Comparison of ENCODE assay signal across 8 cellular contexts in genomic region chr16:85275533-85276249, GRCh38.
DNase-seq lines count a peak whose midpoint lies in the region; ATAC-seq and TF ChIP-seq lines count a peak whose summit lies in the region.

No MANE protein-coding gene starts in this region.

- TF ChIP-seq CTCF in H9 (conservative IDR thresholded peaks at IDR 0.05), result peak; percentile 97

- H3K4me3 ChIP-seq in BLaER1, result no peak overlapping the region

- H3K27me3 ChIP-seq in BLaER1, result peaks cover 20% of the 10 kb centered on the region
- no peaks in the 10 kb centered on the region for H3K27me3 ChIP-seq in H9 (ENCODE audit: insufficient read depth, low read length)

- H3K9ac ChIP-seq in BLaER1 (peak overlapping the region; percentile 47; the same call in 1 of the 2 replicates), H9 (ENCODE audit: extremely low read depth, insufficient read length, low read length) (no peak overlapping the region)

- H3K27ac Mint-ChIP-seq in H9 (no peak overlapping the region; a peak in 1 of 7 replicates), naive B cell (no peak overlapping the region)
- H3K27ac Mint-ChIP-seq in stimulated activated effector memory CD8-positive, alpha-beta T cell treated with anti-CD3 and anti-CD28 coated beads, Interleukin-12 subunit alpha, Interleukin-12 subunit beta, amount 100 ng/mL, for 72 hours, result no peak overlapping the region

- TF ChIP-seq POLR2A in erythroblast (IDR thresholded peaks at IDR 0.05; ENCODE audit: low read length), result no peak

- DNase-seq in H9 (peak; percentile 79), NOMO-1 treated with DMSO at 0.1 percent for 48 hours (lab: John Stamatoyannopoulos, UW; ENCODE audit: unreplicated experiment) (peak; percentile 47), activated T-cell treated with anti-CD3 and anti-CD28 coated beads for 4 hours (peak; percentile 58), erythroblast (lab: John Stamatoyannopoulos, UW) (peak; percentile 58 to 77), naive B cell (peak; percentile 58)
- peak; percentile 62 to 85 for DNase-seq in stimulated activated effector memory CD8-positive, alpha-beta T cell treated with anti-CD3 and anti-CD28 coated beads, Interleukin-12 subunit alpha, Interleukin-12 subunit beta, amount 100 ng/mL, for 72 hours (ENCODE audit: low spot score in 2 of 2)

- H3K4me1 ChIP-seq in BLaER1 (peaks cover 89% of the 10 kb centered on the region), H9 (ENCODE audit: insufficient read depth, low read length) (no peaks in the 10 kb centered on the region; the same call in 1 of the 2 replicates)

- no peaks in the 10 kb centered on the region for H3K36me3 ChIP-seq in BLaER1

- no peak overlapping the region for H4K8ac ChIP-seq in H9 (replicated peaks; ENCODE audit: insufficient read length, low read depth, low read length)

- H3K4ac ChIP-seq in H9 (ENCODE audit: low read depth, low read length), result no peak overlapping the region

- H3K56ac ChIP-seq in H9 (ENCODE audit: insufficient read length, low read depth, low read length), result no peak overlapping the region

- ATAC-seq in naive B cell (ENCODE audit: low read depth in 2 of 2) (peak; percentile 73 to 76), HG02623 (IDR thresholded peaks at IDR 0.05; ENCODE audit: unreplicated experiment) (no peak)
- ATAC-seq in stimulated activated effector memory CD8-positive, alpha-beta T cell treated with anti-CD3 and anti-CD28 coated beads, Interleukin-12 subunit alpha, Interleukin-12 subunit beta, amount 100 ng/mL, for 72 hours, result peak; percentile 63

- no peak overlapping the region for H2BK5ac ChIP-seq in H9 (ENCODE audit: insufficient read length, low read length)

- H3K4me2 ChIP-seq in BLaER1, result peak overlapping the region; percentile 95
- H3K4me2 ChIP-seq in H9 (ENCODE audit: insufficient read depth, insufficient read length, low read length), result no peak overlapping the region

- no peak overlapping the region for H3K18ac ChIP-seq in H9 (ENCODE audit: insufficient read length, low read depth, low read length)

- peaks cover 11 to 33% of the 10 kb centered on the region in 2 experiments for H3K4me1 Mint-ChIP-seq in H9
- H3K4me1 Mint-ChIP-seq in naive B cell, result no peaks in the 10 kb centered on the region
- no peaks in the 10 kb centered on the region for H3K4me1 Mint-ChIP-seq in stimulated activated effector memory CD8-positive, alpha-beta T cell treated with anti-CD3 and anti-CD28 coated beads, Interleukin-12 subunit alpha, Interleukin-12 subunit beta, amount 100 ng/mL, for 72 hours

- H3K9me3 Mint-ChIP-seq in H9 (no peaks in the 10 kb centered on the region), naive B cell (peaks cover 0 to 3% (median 0%) of the 10 kb centered on the region in 7 donors)
- no peaks in the 10 kb centered on the region for H3K9me3 Mint-ChIP-seq in stimulated activated effector memory CD8-positive, alpha-beta T cell treated with anti-CD3 and anti-CD28 coated beads, Interleukin-12 subunit alpha, Interleukin-12 subunit beta, amount 100 ng/mL, for 72 hours

- no peak overlapping the region for H2BK12ac ChIP-seq in H9 (ENCODE audit: insufficient read length, low read depth, low read length)

- H4K20me1 ChIP-seq in BLaER1 (no peaks in the 10 kb centered on the region), H9 (ENCODE audit: control insufficient read depth, insufficient read depth, insufficient read length) (no peaks in the 10 kb centered on the region)

- H3T11ph ChIP-seq in H9 (ENCODE audit: low read length), result no peak overlapping the region

- no peak overlapping the region for H4K5ac ChIP-seq in H9 (ENCODE audit: insufficient read length, low read depth, low read length)

- H2AK5ac ChIP-seq in H9 (ENCODE audit: insufficient read length, low read length), result no peak overlapping the region

- no peak overlapping the region for H3K23ac ChIP-seq in H9 (ENCODE audit: insufficient read length, low read depth, low read length)

- H3K27ac ChIP-seq in BLaER1 (peak overlapping the region; percentile 81), H9 (ENCODE audit: insufficient read length, low read depth, low read length) (no peak overlapping the region)

- no peaks in the 10 kb centered on the region for H3K79me1 ChIP-seq in H9 (ENCODE audit: insufficient read depth, low read depth, low read length, poor library complexity, severe bottlenecking)

- H2BK120ac ChIP-seq in H9 (ENCODE audit: low read depth, low read length, poor library complexity, severe bottlenecking), result no peak overlapping the region

- no peaks in the 10 kb centered on the region for H3K9me3 ChIP-seq in BLaER1
- H3K9me3 ChIP-seq in H9 (ENCODE audit: control insufficient read depth, low read depth, low read length), result no peaks in the 10 kb centered on the region

- no peak overlapping the region for H2BK20ac ChIP-seq in H9 (ENCODE audit: low read depth, low read length, poor library complexity, severe bottlenecking)

- no peaks in the 10 kb centered on the region for H3K79me2 ChIP-seq in H9 (ENCODE audit: insufficient read depth, low read length)

- H3K27me3 Mint-ChIP-seq in H9 (ENCODE audit: low read depth), result no peaks in the 10 kb centered on the region
- H3K27me3 Mint-ChIP-seq in naive B cell, result peaks cover 3 to 17% (median 8%) of the 10 kb centered on the region in 3 donors

- no peak overlapping the region for H2BK15ac ChIP-seq in H9 (ENCODE audit: low read depth, low read length)

- no CpG with 5 or more reads among the region's 16 CpGs for WGBS in H9 (ENCODE audit: extremely low coverage, insufficient read length, low lambda C conversion rate)

- H3K14ac ChIP-seq in H9 (ENCODE audit: insufficient read depth, low read length), result no peak overlapping the region

- H3K36me3 Mint-ChIP-seq in H9 (ENCODE audit: insufficient read depth in 1 of 3, low read depth in 3 of 3) (peaks cover 0 to 4% (median 0%) of the 10 kb centered on the region in 3 experiments; a peak in 1 of 7 replicates), naive B cell (no peaks in the 10 kb centered on the region)
- H3K36me3 Mint-ChIP-seq in stimulated activated effector memory CD8-positive, alpha-beta T cell treated with anti-CD3 and anti-CD28 coated beads, Interleukin-12 subunit alpha, Interleukin-12 subunit beta, amount 100 ng/mL, for 72 hours, result no peaks in the 10 kb centered on the region

- H3K23me2 ChIP-seq in H9 (ENCODE audit: insufficient read length, low read depth, low read length, poor library complexity, severe bottlenecking), result no peaks in the 10 kb centered on the region

- no peak overlapping the region for H2AFZ ChIP-seq in H9 (ENCODE audit: low read length)

- no peak overlapping the region for H3K4me3 Mint-ChIP-seq in H9
- H3K4me3 Mint-ChIP-seq in naive B cell, result no peak overlapping the region
- no peak overlapping the region for H3K4me3 Mint-ChIP-seq in stimulated activated effector memory CD8-positive, alpha-beta T cell treated with anti-CD3 and anti-CD28 coated beads, Interleukin-12 subunit alpha, Interleukin-12 subunit beta, amount 100 ng/mL, for 72 hours

- no peak overlapping the region for H4K91ac ChIP-seq in H9 (ENCODE audit: insufficient read length, low read depth, low read length)
